8 cellular contexts compared by ENCODE assay signal in the genomic region with DNA sequence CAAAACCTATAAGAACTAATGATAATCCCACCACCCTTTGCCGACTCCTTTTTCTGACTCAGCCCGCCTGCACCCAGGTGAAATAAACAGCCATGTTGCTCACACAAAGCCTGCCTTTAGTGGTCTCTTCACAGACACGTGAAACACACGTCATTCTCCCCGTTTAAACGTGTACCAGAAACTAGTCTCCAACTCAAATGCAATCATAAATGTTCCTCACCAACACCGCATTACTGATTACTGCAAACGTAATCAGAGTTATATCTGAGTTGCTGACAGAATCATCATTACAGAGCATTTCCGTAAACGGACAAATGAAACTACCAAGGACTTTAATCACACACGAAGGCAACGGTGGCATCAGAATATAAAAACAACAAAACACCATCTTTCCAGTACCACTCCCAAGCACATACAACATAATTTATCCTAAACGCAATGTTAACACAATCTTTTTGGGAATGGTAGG. TPM values are rescaled to one million over a fixed set of nuclear protein-coding genes. Genes with fewer than 3 reads are reported as not detected.
A peak's percentile ranks its signal among the peaks of the same experiment; 100 is the strongest.
DNase-seq lines count a peak whose midpoint lies in the region; ATAC-seq and TF ChIP-seq lines count a peak whose summit lies in the region.

No MANE protein-coding gene starts in this region.

- H3K4me3 ChIP-seq in OCI-LY1 (ENCODE audit: low read depth, low read length, poor library complexity, severe bottlenecking), result peak overlapping the region; percentile 79
- peak overlapping the region; percentile 69 to 100 for H3K4me3 ChIP-seq in foreskin fibroblast (ENCODE audit: low read depth in 1 of 2, low read length in 2 of 2)

- DNase-seq in NCI-H526 (lab: John Stamatoyannopoulos, UW), result peak; percentile 16 to 57
- no peak for DNase-seq in NCI-H526 treated with DMSO at 0.1 percent for 48 hours (lab: John Stamatoyannopoulos, UW)
- DNase-seq in activated T-helper 1 cell treated with anti-CD3 and anti-CD28 coated beads, Interleukin-12 subunit alpha, Interleukin-12 subunit beta, Interleukin-2, Interleukin-4 antibody, amounts not matched to agents 30 ng/mL and 10 ng/mL and 1 ng/mL, durations not matched to agents 14 hours and 24 hours and 36 hours (ENCODE audit: low spot score), result peak; percentile 56
- peak; percentile 41 to 66 for DNase-seq in foreskin fibroblast
- DNase-seq in renal cortical epithelial cell (ENCODE audit: low read depth), result peak; percentile 75
- no peak for DNase-seq in COR-L47 (lab: John Stamatoyannopoulos, UW)

- no peaks in the 10 kb centered on the region for H3K9me3 ChIP-seq in OCI-LY1 (ENCODE audit: low read length)

- ATAC-seq in GM21515 (IDR thresholded peaks at IDR 0.05; ENCODE audit: unreplicated experiment), result no peak

- H3K27ac Mint-ChIP-seq in activated T-helper 1 cell treated with anti-CD3 and anti-CD28 coated beads, Interleukin-12 subunit alpha, Interleukin-12 subunit beta, Interleukin-2, Interleukin-4 antibody, amounts not matched to agents 30 ng/mL and 10 ng/mL and 1 ng/mL, durations not matched to agents 14 hours and 24 hours and 36 hours, result peak overlapping the region; percentile 97

- intact Hi-C loops in activated T-helper 1 cell treated with anti-CD3 and anti-CD28 coated beads, Interleukin-12 subunit alpha, Interleukin-12 subunit beta, Interleukin-2, Interleukin-4 antibody, amounts not matched to agents 30 ng/mL and 10 ng/mL and 1 ng/mL, durations not matched to agents 14 hours and 24 hours and 36 hours (cut with micrococcal nuclease), result loop anchor here (1.0 to 10.0 kb wide), 8 partner anchors 48 to 1405 kb away; a partner anchor contains a TSS

- peaks cover 53% of the 10 kb centered on the region for H3K79me2 ChIP-seq in OCI-LY1 (ENCODE audit: insufficient read depth, low read length)

- peaks cover 60% of the 10 kb centered on the region for H3K36me3 ChIP-seq in OCI-LY1 (ENCODE audit: insufficient read depth, low read length)

- H3K4me3 Mint-ChIP-seq in activated T-helper 1 cell treated with anti-CD3 and anti-CD28 coated beads, Interleukin-12 subunit alpha, Interleukin-12 subunit beta, Interleukin-2, Interleukin-4 antibody, amounts not matched to agents 30 ng/mL and 10 ng/mL and 1 ng/mL, durations not matched to agents 14 hours and 24 hours and 36 hours, result peak overlapping the region; percentile 93

- H3K9me3 Mint-ChIP-seq in activated T-helper 1 cell treated with anti-CD3 and anti-CD28 coated beads, Interleukin-12 subunit alpha, Interleukin-12 subunit beta, Interleukin-2, Interleukin-4 antibody, amounts not matched to agents 30 ng/mL and 10 ng/mL and 1 ng/mL, durations not matched to agents 14 hours and 24 hours and 36 hours, result no peaks in the 10 kb centered on the region

- H3K27me3 ChIP-seq in OCI-LY1 (ENCODE audit: insufficient read depth, low read length), result no peaks in the 10 kb centered on the region

- peak overlapping the region; percentile 86 for H3K4me2 ChIP-seq in OCI-LY1 (ENCODE audit: low read length)

- no peaks in the 10 kb centered on the region for H3K9me2 ChIP-seq in OCI-LY1 (ENCODE audit: low read depth, low read length)

- H3K36me3 Mint-ChIP-seq in activated T-helper 1 cell treated with anti-CD3 and anti-CD28 coated beads, Interleukin-12 subunit alpha, Interleukin-12 subunit beta, Interleukin-2, Interleukin-4 antibody, amounts not matched to agents 30 ng/mL and 10 ng/mL and 1 ng/mL, durations not matched to agents 14 hours and 24 hours and 36 hours (ENCODE audit: low read depth), result peaks cover 54% of the 10 kb centered on the region

- H3K4me1 Mint-ChIP-seq in activated T-helper 1 cell treated with anti-CD3 and anti-CD28 coated beads, Interleukin-12 subunit alpha, Interleukin-12 subunit beta, Interleukin-2, Interleukin-4 antibody, amounts not matched to agents 30 ng/mL and 10 ng/mL and 1 ng/mL, durations not matched to agents 14 hours and 24 hours and 36 hours (ENCODE audit: low read depth), result peaks cover 58% of the 10 kb centered on the region

- H3K4me1 ChIP-seq in OCI-LY1 (ENCODE audit: insufficient read depth, low read length, severe bottlenecking), result peaks cover 25% of the 10 kb centered on the region

- 0 out of 2 replicates have a peak, but pooled peaks cover 3% of the 10 kb centered on the region for H3F3A ChIP-seq in OCI-LY1 (ENCODE audit: insufficient read depth, low read length)

- H2AFZ ChIP-seq in OCI-LY1 (ENCODE audit: low read length), result no peak overlapping the region

- peak overlapping the region; percentile 96 for H3K9ac ChIP-seq in OCI-LY1 (ENCODE audit: low read length)

- TF ChIP-seq CTCF in OCI-LY1 (IDR thresholded peaks at IDR 0.05; ENCODE audit: low read length), result no peak
- TF ChIP-seq CTCF in foreskin fibroblast (IDR thresholded peaks at IDR 0.05; ENCODE audit: low read depth, low read length), result no peak

- H3K27ac ChIP-seq in OCI-LY1 (ENCODE audit: low read depth, low read length, poor library complexity, severe bottlenecking), result peak overlapping the region; percentile 84

- H3K27me3 Mint-ChIP-seq in activated T-helper 1 cell treated with anti-CD3 and anti-CD28 coated beads, Interleukin-12 subunit alpha, Interleukin-12 subunit beta, Interleukin-2, Interleukin-4 antibody, amounts not matched to agents 30 ng/mL and 10 ng/mL and 1 ng/mL, durations not matched to agents 14 hours and 24 hours and 36 hours (ENCODE audit: insufficient read depth), result no peaks in the 10 kb centered on the region

- peaks cover 4% of the 10 kb centered on the region; the same call in 1 of the 2 replicates for H4K20me1 ChIP-seq in OCI-LY1 (ENCODE audit: insufficient read depth, low read length)

RNA-seq across cellular contexts. Expression of a gene that starts 1.9 kb away (rescaled TPM):
- total RNA-seq in activated T-helper 1 cell treated with anti-CD3 and anti-CD28 coated beads, Interleukin-12 subunit alpha, Interleukin-12 subunit beta, Interleukin-2, Interleukin-4 antibody, amounts not matched to agents 30 ng/mL and 10 ng/mL and 1 ng/mL, durations not matched to agents 14 hours and 24 hours and 36 hours, result 91.7 and 99.5 TPM in 2 replicates
- 32.1 and 84.2 TPM in 2 replicates for total RNA-seq in renal cortical epithelial cell

RNA-seq across cellular contexts. Expression of a gene that starts 26.3 kb away (rescaled TPM):
- 44.2 TPM in 2 replicates for total RNA-seq in activated T-helper 1 cell treated with anti-CD3 and anti-CD28 coated beads, Interleukin-12 subunit alpha, Interleukin-12 subunit beta, Interleukin-2, Interleukin-4 antibody, amounts not matched to agents 30 ng/mL and 10 ng/mL and 1 ng/mL, durations not matched to agents 14 hours and 24 hours and 36 hours
- total RNA-seq in renal cortical epithelial cell, result 38.8 and 40.1 TPM in 2 replicates

RNA-seq across cellular contexts. Expression of a gene that starts 26.6 kb away (rescaled TPM):
- total RNA-seq in activated T-helper 1 cell treated with anti-CD3 and anti-CD28 coated beads, Interleukin-12 subunit alpha, Interleukin-12 subunit beta, Interleukin-2, Interleukin-4 antibody, amounts not matched to agents 30 ng/mL and 10 ng/mL and 1 ng/mL, durations not matched to agents 14 hours and 24 hours and 36 hours, result 26.6 and 27.3 TPM in 2 replicates
- 21.7 and 37.3 TPM in 2 replicates for total RNA-seq in renal cortical epithelial cell

RNA-seq across cellular contexts. Expression of a gene that starts 50.9 kb away (rescaled TPM):
- 446 and 447 TPM in 2 replicates for total RNA-seq in activated T-helper 1 cell treated with anti-CD3 and anti-CD28 coated beads, Interleukin-12 subunit alpha, Interleukin-12 subunit beta, Interleukin-2, Interleukin-4 antibody, amounts not matched to agents 30 ng/mL and 10 ng/mL and 1 ng/mL, durations not matched to agents 14 hours and 24 hours and 36 hours
- 398 and 823 TPM in 2 replicates for total RNA-seq in renal cortical epithelial cell

Comparison
In these comparisons a context has a peak if more than half of its experiments do, and no peak if none do; other contexts are left out.
1. DNase-seq: peak in NCI-H526 (2 of 2), activated T-helper 1 cell treated with anti-CD3 and anti-CD28 coated beads, Interleukin-12 subunit alpha, Interleukin-12 subunit beta, Interleukin-2, Interleukin-4 antibody, amounts not matched to agents 30 ng/mL and 10 ng/mL and 1 ng/mL, durations not matched to agents 14 hours and 24 hours and 36 hours (single experiment), foreskin fibroblast (2 of 2) and renal cortical epithelial cell (single experiment); none in NCI-H526 treated with DMSO at 0.1 percent for 48 hours (single experiment) and COR-L47 (single experiment).